In the genomic region with DNA sequence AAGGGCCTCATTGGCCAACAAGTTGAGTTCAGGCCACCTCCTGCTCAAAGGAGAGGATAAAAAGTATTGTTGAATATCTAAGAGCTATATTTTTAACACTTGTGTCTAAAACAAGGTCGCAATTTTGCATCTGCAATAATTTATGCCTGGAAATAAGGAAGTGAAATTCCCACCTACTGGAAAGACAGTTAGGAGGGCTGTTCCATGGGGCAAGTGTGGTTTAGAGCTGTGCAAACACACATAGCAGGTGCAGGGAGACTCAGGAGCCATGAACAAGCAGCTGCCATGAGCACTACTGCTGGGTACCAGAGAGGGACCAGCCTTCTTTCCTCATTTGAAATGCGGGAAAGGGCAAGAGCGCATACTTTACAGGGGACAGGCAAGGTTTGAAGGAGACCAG, we compare ENCODE assay signal across 15 cellular contexts. TPM values are rescaled to one million over a fixed set of nuclear protein-coding genes. Genes with fewer than 3 reads are reported as not detected.
DNase-seq lines count a peak whose midpoint lies in the region; ATAC-seq, FAIRE-seq and TF ChIP-seq lines count a peak whose summit lies in the region.
"Had no signal": no experiment of that assay in that cellular context is flagged by ENCODE, and none has a peak within 500 bp of the region (broad histone marks: within the 10 kb centered on the region; RNA-seq: fewer than 3 reads in every experiment).

No MANE protein-coding gene starts in this region.

- peaks cover 9% of the 10 kb centered on the region for H3K9me3 Mint-ChIP-seq in activated CD4-positive, alpha-beta T cell treated with anti-CD3 and anti-CD28 coated beads, Interleukin-2, amount 10 ng/mL, durations not matched to agents 7 days and 5 days
- no peaks in the 10 kb centered on the region for H3K9me3 Mint-ChIP-seq in activated T-helper 17 cell treated with anti-CD3 and anti-CD28 coated beads, Interleukin-2, amount 50 U/mL, for 72 hours
- peaks cover 4% of the 10 kb centered on the region for H3K9me3 Mint-ChIP-seq in stimulated activated memory B cell treated with anti-CD40 and anti-IgM and Interleukin-4, amounts not matched to agents 10 μg/mL and 1 μg/mL and 100 μg/mL, for 72 hours

- H3K4me1 Mint-ChIP-seq in activated CD4-positive, alpha-beta T cell treated with anti-CD3 and anti-CD28 coated beads, Interleukin-2, amount 10 ng/mL, durations not matched to agents 7 days and 5 days, result peaks cover 85% of the 10 kb centered on the region
- peaks cover 69% of the 10 kb centered on the region for H3K4me1 Mint-ChIP-seq in activated T-helper 17 cell treated with anti-CD3 and anti-CD28 coated beads, Interleukin-2, amount 50 U/mL, for 72 hours
- H3K4me1 Mint-ChIP-seq in stimulated activated memory B cell treated with anti-CD40 and anti-IgM and Interleukin-4, amounts not matched to agents 10 μg/mL and 1 μg/mL and 100 μg/mL, for 72 hours, result peaks cover 94% of the 10 kb centered on the region

- no peak for ATAC-seq in activated T-helper 17 cell treated with anti-CD3 and anti-CD28 coated beads, Interleukin-2, amount 50 U/mL, for 72 hours (replicated peaks)
- ATAC-seq in stimulated activated memory B cell treated with anti-CD40 and anti-IgM and Interleukin-4, amounts not matched to agents 10 μg/mL and 1 μg/mL and 100 μg/mL, for 72 hours, result no peak

- POLR2A ChIA-PET in activated CD4-positive, alpha-beta T cell treated with anti-CD3 and anti-CD28 coated beads, Interleukin-2, amount 10 ng/mL, durations not matched to agents 7 days and 5 days (lab: Charles Lee), result no interaction called here

- H3K27ac Mint-ChIP-seq in activated CD4-positive, alpha-beta T cell treated with anti-CD3 and anti-CD28 coated beads, Interleukin-2, amount 10 ng/mL, durations not matched to agents 7 days and 5 days, result peak overlapping the region; percentile 98
- H3K27ac Mint-ChIP-seq in activated T-helper 17 cell treated with anti-CD3 and anti-CD28 coated beads, Interleukin-2, amount 50 U/mL, for 72 hours, result peak overlapping the region; percentile 95
- peak overlapping the region; percentile 93 for H3K27ac Mint-ChIP-seq in stimulated activated memory B cell treated with anti-CD40 and anti-IgM and Interleukin-4, amounts not matched to agents 10 μg/mL and 1 μg/mL and 100 μg/mL, for 72 hours

- DNase-seq in activated CD4-positive, alpha-beta T cell treated with anti-CD3 and anti-CD28 coated beads, Interleukin-2, amount 10 ng/mL, durations not matched to agents 7 days and 5 days, result no peak
- DNase-seq in activated CD4-positive, alpha-beta T cell treated with anti-CD3 and anti-CD28 coated beads, Interleukin-2, amount 50 U/mL, for 1 hour, result no peak
- DNase-seq in NCI-H510A (lab: John Stamatoyannopoulos, UW) (peak; percentile 44), NCI-H1105 treated with DMSO at 0.1 percent for 48 hours (lab: John Stamatoyannopoulos, UW) (no peak), globus pallidus (ENCODE audit: low spot score) (no peak), H54 (ENCODE audit: insufficient read length, low spot score) (no peak)
- DNase-seq: activated CD4-positive, CD25-positive, alpha-beta regulatory T cell; DMS79 treated with DMSO at 0.1 percent for 48 hours; NCI-H187 treated with DMSO at 0.1 percent for 48 hours; NCI-H774; nucleus accumbens; tibial artery had no signal

- H3K36me3 Mint-ChIP-seq in activated CD4-positive, alpha-beta T cell treated with anti-CD3 and anti-CD28 coated beads, Interleukin-2, amount 10 ng/mL, durations not matched to agents 7 days and 5 days (ENCODE audit: low read depth), result peaks cover 19% of the 10 kb centered on the region
- peaks cover 13% of the 10 kb centered on the region for H3K36me3 Mint-ChIP-seq in activated T-helper 17 cell treated with anti-CD3 and anti-CD28 coated beads, Interleukin-2, amount 50 U/mL, for 72 hours (ENCODE audit: low read depth)
- no peaks in the 10 kb centered on the region for H3K36me3 Mint-ChIP-seq in stimulated activated memory B cell treated with anti-CD40 and anti-IgM and Interleukin-4, amounts not matched to agents 10 μg/mL and 1 μg/mL and 100 μg/mL, for 72 hours

- no peaks in the 10 kb centered on the region for H3K27me3 Mint-ChIP-seq in activated CD4-positive, alpha-beta T cell treated with anti-CD3 and anti-CD28 coated beads, Interleukin-2, amount 10 ng/mL, durations not matched to agents 7 days and 5 days
- H3K27me3 Mint-ChIP-seq in activated T-helper 17 cell treated with anti-CD3 and anti-CD28 coated beads, Interleukin-2, amount 50 U/mL, for 72 hours, result no peaks in the 10 kb centered on the region
- no peaks in the 10 kb centered on the region for H3K27me3 Mint-ChIP-seq in stimulated activated memory B cell treated with anti-CD40 and anti-IgM and Interleukin-4, amounts not matched to agents 10 μg/mL and 1 μg/mL and 100 μg/mL, for 72 hours

- FAIRE-seq in H54 (lab: Jason Lieb, UNC), result no peak

- no peak overlapping the region for H3K4me3 Mint-ChIP-seq in activated CD4-positive, alpha-beta T cell treated with anti-CD3 and anti-CD28 coated beads, Interleukin-2, amount 10 ng/mL, durations not matched to agents 7 days and 5 days
- peak overlapping the region; percentile 79 for H3K4me3 Mint-ChIP-seq in activated T-helper 17 cell treated with anti-CD3 and anti-CD28 coated beads, Interleukin-2, amount 50 U/mL, for 72 hours
- H3K4me3 Mint-ChIP-seq in stimulated activated memory B cell treated with anti-CD40 and anti-IgM and Interleukin-4, amounts not matched to agents 10 μg/mL and 1 μg/mL and 100 μg/mL, for 72 hours, result no peak overlapping the region

- no peak for TF ChIP-seq POLR2A in H54 (IDR thresholded peaks at IDR 0.05; ENCODE audit: low read depth, low read length)

- CTCF ChIA-PET in activated CD4-positive, alpha-beta T cell treated with anti-CD3 and anti-CD28 coated beads, Interleukin-2, amount 10 ng/mL, durations not matched to agents 7 days and 5 days (lab: Charles Lee), result interaction anchor here (1.3 to 5.2 kb wide), 3 partner anchors 9 to 63 kb away, joined by 3 to 26 read pairs (median 17); no protein-coding TSS in a partner anchor

RNA-seq across cellular contexts. Expression of a gene that starts 35.5 kb away (rescaled TPM):
- total RNA-seq in activated CD4-positive, alpha-beta T cell treated with anti-CD3 and anti-CD28 coated beads, Interleukin-2, amount 10 ng/mL, durations not matched to agents 7 days and 5 days, result 100 to 1,000 TPM; 379 to 406 TPM
- 100 to 1,000 TPM; 253 to 343 TPM for total RNA-seq in activated T-helper 17 cell treated with anti-CD3 and anti-CD28 coated beads, Interleukin-2, amount 50 U/mL, for 72 hours
- total RNA-seq: fibroblast of villous mesenchyme had no signal
